ENCODE assay signal across 1 cellular context in genomic region chr3:40476478-40477470, GRCh38.
A peak's percentile ranks its signal among the peaks of the same experiment; 100 is the strongest.
TF ChIP-seq lines count a peak whose summit lies in the region.

TSS of gene ZNF619 (plus strand) at chr3:40477122. CDS start at chr3:40477980, 858 bp downstream.

TF ChIP-seq in HepG2, 621 proteins besides CTCF, POLR2A, EP300 and RAD21 (continued from another document and continues in another):
- TF ChIP-seq TRAFD1 (CRISPR knock-in tag; IDR thresholded peaks at IDR 0.05; ENCODE audit: borderline replicate concordance) (no peak), CERS6 (CRISPR knock-in tag; IDR thresholded peaks at IDR 0.05) (no peak), NCOR1 (IDR thresholded peaks at IDR 0.05; ENCODE audit: borderline replicate concordance, low read length) (no peak), ZNF773 (CRISPR knock-in tag; IDR thresholded peaks at IDR 0.05; ENCODE audit: borderline replicate concordance) (no peak), SNAPC4 (CRISPR knock-in tag; IDR thresholded peaks at IDR 0.05) (no peak), SMAD1 (CRISPR knock-in tag; IDR thresholded peaks at IDR 0.05; ENCODE audit: borderline replicate concordance, low read depth) (0 out of 2 replicates have a peak, but pooled peaks have one; percentile 68), AGO2 (optimal IDR thresholded peaks at IDR 0.05; ENCODE audit: low read depth, low read length) (peak; percentile 30), ZNF460 (CRISPR knock-in tag; IDR thresholded peaks at IDR 0.05; ENCODE audit: borderline replicate concordance) (no peak; the same call in 1 of the 2 replicates), ZNF180 (CRISPR knock-in tag; IDR thresholded peaks at IDR 0.05; ENCODE audit: borderline replicate concordance, low read depth) (no peak), REL (CRISPR knock-in tag; conservative IDR thresholded peaks at IDR 0.05) (no peak), CAMTA2 (CRISPR knock-in tag; IDR thresholded peaks at IDR 0.05; ENCODE audit: borderline replicate concordance) (no peak), E2F1 (CRISPR knock-in tag; IDR thresholded peaks at IDR 0.05) (0 out of 2 replicates have a peak, but pooled peaks have one; percentile 34), CEBPB (IDR thresholded peaks at IDR 0.05; ENCODE audit: borderline replicate concordance, low read depth, low read length) (no peak), HOXA7 (CRISPR knock-in tag; IDR thresholded peaks at IDR 0.05) (no peak), PCBP1 (IDR thresholded peaks at IDR 0.05; ENCODE audit: borderline replicate concordance, low read depth, low read length) (no peak), HMGXB3 (CRISPR knock-in tag; IDR thresholded peaks at IDR 0.05; ENCODE audit: borderline replicate concordance) (no peak), NFAT5 (CRISPR knock-in tag; IDR thresholded peaks at IDR 0.05) (no peak; the same call in 1 of the 2 replicates), ZFYVE20 (CRISPR knock-in tag; IDR thresholded peaks at IDR 0.05; ENCODE audit: borderline replicate concordance, low read depth) (no peak), NFYB (CRISPR knock-in tag; IDR thresholded peaks at IDR 0.05) (0 out of 2 replicates have a peak, but pooled peaks have one; percentile 13), ZSCAN29 (CRISPR knock-in tag; conservative IDR thresholded peaks at IDR 0.05) (peak; percentile 69; the same call in 1 of the 2 replicates), RAD51 (IDR thresholded peaks at IDR 0.05; ENCODE audit: borderline replicate concordance) (no peak), SKIL (CRISPR knock-in tag; IDR thresholded peaks at IDR 0.05; ENCODE audit: borderline replicate concordance) (no peak), MAFF (IDR thresholded peaks at IDR 0.05; ENCODE audit: low read depth, low read length) (no peak), NRL (CRISPR knock-in tag; IDR thresholded peaks at IDR 0.05; ENCODE audit: borderline replicate concordance) (peak; percentile 24; the same call in 1 of the 2 replicates), ZBTB49 (CRISPR knock-in tag; IDR thresholded peaks at IDR 0.05; ENCODE audit: borderline replicate concordance) (no peak), HMG20B (CRISPR knock-in tag; conservative IDR thresholded peaks at IDR 0.05) (no peak), HIVEP1 (CRISPR knock-in tag; IDR thresholded peaks at IDR 0.05) (0 out of 2 replicates have a peak, but pooled peaks have one; percentile 47), WIZ (CRISPR knock-in tag; IDR thresholded peaks at IDR 0.05) (no peak), IKZF4 (CRISPR knock-in tag; IDR thresholded peaks at IDR 0.05; ENCODE audit: borderline replicate concordance, low read depth, not compliant biosample characterization) (no peak), MZF1 (CRISPR knock-in tag; IDR thresholded peaks at IDR 0.05; ENCODE audit: borderline replicate concordance) (no peak), MED8 (CRISPR knock-in tag; IDR thresholded peaks at IDR 0.05; ENCODE audit: insufficient replicate concordance) (no peak), ZBTB7B (CRISPR knock-in tag; IDR thresholded peaks at IDR 0.05) (no peak)
